8 cellular contexts compared by ENCODE assay signal in genomic region chr6:41191569-41191968, GRCh38. TPM values are rescaled to one million over a fixed set of nuclear protein-coding genes. Genes with fewer than 3 reads are reported as not detected.
DNase-seq lines count a peak whose midpoint lies in the region; ATAC-seq and TF ChIP-seq lines count a peak whose summit lies in the region.

No MANE protein-coding gene starts in this region.

- H3K9me3 Mint-ChIP-seq in activated CD4-positive, alpha-beta T cell treated with anti-CD3 and anti-CD28 coated beads for 36 hours (ENCODE audit: low read depth): peaks cover 6% of the 10 kb centered on the region
- peaks cover 16% of the 10 kb centered on the region for H3K9me3 Mint-ChIP-seq in activated CD4-positive, alpha-beta T cell treated with anti-CD3 and anti-CD28 coated beads, Interleukin-2, amount 10 ng/mL, durations not matched to agents 7 days and 5 days

- intact Hi-C loops in activated CD4-positive, alpha-beta T cell treated with anti-CD3 and anti-CD28 coated beads for 36 hours (cut with DNase I, micrococcal nuclease): loop anchor here (1.0 to 2.0 kb wide), 2 partner anchors 127 to 128 kb away; no protein-coding TSS in a partner anchor

- POLR2A ChIA-PET in activated CD4-positive, alpha-beta T cell treated with anti-CD3 and anti-CD28 coated beads for 36 hours (lab: Charles Lee): no interaction called here
- POLR2A ChIA-PET in activated CD4-positive, alpha-beta T cell treated with anti-CD3 and anti-CD28 coated beads, Interleukin-2, amount 10 ng/mL, durations not matched to agents 7 days and 5 days (lab: Charles Lee): no interaction called here

- peaks cover 9% of the 10 kb centered on the region for H3K4me1 Mint-ChIP-seq in activated CD4-positive, alpha-beta T cell treated with anti-CD3 and anti-CD28 coated beads for 36 hours
- peaks cover 57% of the 10 kb centered on the region for H3K4me1 Mint-ChIP-seq in activated CD4-positive, alpha-beta T cell treated with anti-CD3 and anti-CD28 coated beads, Interleukin-2, amount 10 ng/mL, durations not matched to agents 7 days and 5 days

- H3K36me3 Mint-ChIP-seq in activated CD4-positive, alpha-beta T cell treated with anti-CD3 and anti-CD28 coated beads for 36 hours (ENCODE audit: low read depth): peaks cover 3% of the 10 kb centered on the region
- peaks cover 57% of the 10 kb centered on the region for H3K36me3 Mint-ChIP-seq in activated CD4-positive, alpha-beta T cell treated with anti-CD3 and anti-CD28 coated beads, Interleukin-2, amount 10 ng/mL, durations not matched to agents 7 days and 5 days (ENCODE audit: low read depth)

- peak; percentile 75 for ATAC-seq in activated CD4-positive, alpha-beta T cell treated with anti-CD3 and anti-CD28 coated beads for 36 hours
- ATAC-seq in GM21526 (IDR thresholded peaks at IDR 0.05; ENCODE audit: low FRiP score, unreplicated experiment) (no peak), HG03175 (IDR thresholded peaks at IDR 0.05; ENCODE audit: unreplicated experiment) (no peak)

- no peak overlapping the region for H3K27ac Mint-ChIP-seq in activated CD4-positive, alpha-beta T cell treated with anti-CD3 and anti-CD28 coated beads for 36 hours
- no peak overlapping the region for H3K27ac Mint-ChIP-seq in activated CD4-positive, alpha-beta T cell treated with anti-CD3 and anti-CD28 coated beads, Interleukin-2, amount 10 ng/mL, durations not matched to agents 7 days and 5 days

- peaks cover 7% of the 10 kb centered on the region for H3K27me3 ChIP-seq in cardiac muscle cell

- CTCF ChIA-PET in activated CD4-positive, alpha-beta T cell treated with anti-CD3 and anti-CD28 coated beads for 36 hours (lab: Charles Lee): interaction anchor here (0.6 to 3.6 kb wide), 9 partner anchors 9 to 129 kb away, joined by 3 to 15 read pairs (median 4); partner anchors contain the start of gene TREML2
- CTCF ChIA-PET in activated CD4-positive, alpha-beta T cell treated with anti-CD3 and anti-CD28 coated beads, Interleukin-2, amount 10 ng/mL, durations not matched to agents 7 days and 5 days (lab: Charles Lee): interaction anchor here (1.0 to 2.2 kb wide), 5 partner anchors 9 to 88 kb away, joined by 3 to 9 read pairs (median 5); partner anchors contain the start of gene TREML2

- H3K4me1 ChIP-seq in cardiac muscle cell (ENCODE audit: low read depth): no peaks in the 10 kb centered on the region

- no peak overlapping the region for H3K27ac ChIP-seq in cardiac muscle cell

- peak; percentile 46; the same call in 1 of the 2 replicates for TF ChIP-seq CTCF in WI38 (IDR thresholded peaks at IDR 0.05; ENCODE audit: low read depth, low read length)
- TF ChIP-seq CTCF in cardiac muscle cell (IDR thresholded peaks at IDR 0.05; ENCODE audit: low read depth, low read length): peak; percentile 74

- H3K4me3 ChIP-seq in WI38 (ENCODE audit: low read depth, low read length) (no peak overlapping the region), cardiac muscle cell (no peak overlapping the region)

- H3K27me3 Mint-ChIP-seq in activated CD4-positive, alpha-beta T cell treated with anti-CD3 and anti-CD28 coated beads for 36 hours: no peaks in the 10 kb centered on the region
- H3K27me3 Mint-ChIP-seq in activated CD4-positive, alpha-beta T cell treated with anti-CD3 and anti-CD28 coated beads, Interleukin-2, amount 10 ng/mL, durations not matched to agents 7 days and 5 days: no peaks in the 10 kb centered on the region

- H3K36me3 ChIP-seq in cardiac muscle cell: no peaks in the 10 kb centered on the region

- no peaks in the 10 kb centered on the region for H3K9me3 ChIP-seq in cardiac muscle cell (ENCODE audit: low read depth)

- H3K4me3 Mint-ChIP-seq in activated CD4-positive, alpha-beta T cell treated with anti-CD3 and anti-CD28 coated beads for 36 hours: no peak overlapping the region
- H3K4me3 Mint-ChIP-seq in activated CD4-positive, alpha-beta T cell treated with anti-CD3 and anti-CD28 coated beads, Interleukin-2, amount 10 ng/mL, durations not matched to agents 7 days and 5 days: no peak overlapping the region

- DNase-seq in activated CD4-positive, alpha-beta T cell treated with anti-CD3 and anti-CD28 coated beads for 36 hours: peak; percentile 71
- no peak for DNase-seq in activated CD4-positive, alpha-beta T cell treated with anti-CD3 and anti-CD28 coated beads, Interleukin-2, amount 10 ng/mL, durations not matched to agents 7 days and 5 days
- DNase-seq in cardiac muscle cell (ENCODE audit: low read depth in 1 of 2, low spot score in 1 of 2) (peak; percentile 53 to 55), LoVo (ENCODE audit: low spot score) (no peak)
- DNase-seq in stimulated activated CD4-positive, alpha-beta T cell treated with anti-CD3 and anti-CD28 coated beads, Interleukin-12 subunit alpha, Interleukin-12 subunit beta, amount 100 ng/mL, for 24 hours (ENCODE audit: low read depth in 2 of 2): peak; percentile 15 to 33

RNA-seq across cellular contexts. Expression of gene TREML2, which starts 9.4 kb away (rescaled TPM):
- total RNA-seq in activated CD4-positive, alpha-beta T cell treated with anti-CD3 and anti-CD28 coated beads for 36 hours: 1 to 10 TPM; 7.1 to 8.2 TPM
- total RNA-seq in activated CD4-positive, alpha-beta T cell treated with anti-CD3 and anti-CD28 coated beads, Interleukin-2, amount 10 ng/mL, durations not matched to agents 7 days and 5 days: 10 to 100 TPM; 22.9 to 25.8 TPM
- total RNA-seq in cardiac muscle cell: not detected in 2 replicates
- not detected in 2 replicates for polyA plus RNA-seq in cardiac muscle cell

RNA-seq across cellular contexts. Expression of gene TREM2, which starts 28.7 kb away (rescaled TPM):
- not detected for total RNA-seq in activated CD4-positive, alpha-beta T cell treated with anti-CD3 and anti-CD28 coated beads for 36 hours
- not detected for total RNA-seq in activated CD4-positive, alpha-beta T cell treated with anti-CD3 and anti-CD28 coated beads, Interleukin-2, amount 10 ng/mL, durations not matched to agents 7 days and 5 days
- not detected in 2 replicates for total RNA-seq in cardiac muscle cell
- polyA plus RNA-seq in cardiac muscle cell: not detected in 2 replicates

RNA-seq across cellular contexts. Expression of gene TREML4, which starts 36.6 kb away (rescaled TPM):
- not detected for total RNA-seq in activated CD4-positive, alpha-beta T cell treated with anti-CD3 and anti-CD28 coated beads for 36 hours
- not detected for total RNA-seq in activated CD4-positive, alpha-beta T cell treated with anti-CD3 and anti-CD28 coated beads, Interleukin-2, amount 10 ng/mL, durations not matched to agents 7 days and 5 days
- total RNA-seq in cardiac muscle cell: not detected in 2 replicates
- polyA plus RNA-seq in cardiac muscle cell: not detected in 2 replicates

RNA-seq across cellular contexts. Expression of gene TREML1, which starts 37.4 kb away (rescaled TPM):
- not detected for total RNA-seq in activated CD4-positive, alpha-beta T cell treated with anti-CD3 and anti-CD28 coated beads for 36 hours
- total RNA-seq in activated CD4-positive, alpha-beta T cell treated with anti-CD3 and anti-CD28 coated beads, Interleukin-2, amount 10 ng/mL, durations not matched to agents 7 days and 5 days: not detected
- not detected in 2 replicates for total RNA-seq in cardiac muscle cell
- polyA plus RNA-seq in cardiac muscle cell: not detected in 2 replicates

Comparison
In these comparisons a context has a peak if more than half of its experiments do, and no peak if none do; other contexts are left out.
1. DNase-seq: peak in activated CD4-positive, alpha-beta T cell treated with anti-CD3 and anti-CD28 coated beads for 36 hours (single experiment), cardiac muscle cell (2 of 2) and stimulated activated CD4-positive, alpha-beta T cell treated with anti-CD3 and anti-CD28 coated beads, Interleukin-12 subunit alpha, Interleukin-12 subunit beta, amount 100 ng/mL, for 24 hours (2 of 2); none in activated CD4-positive, alpha-beta T cell treated with anti-CD3 and anti-CD28 coated beads, Interleukin-2, amount 10 ng/mL, durations not matched to agents 7 days and 5 days (single experiment) and LoVo (single experiment).